In genomic region chr6:169211881-169212280, GRCh38 we compare ENCODE assay signal across 1 cellular context.
TF ChIP-seq lines count a peak whose summit lies in the region.

No MANE protein-coding gene starts in this region.

TF ChIP-seq in H1, 55 proteins besides CTCF, POLR2A, EP300 and RAD21 (continued from another document):
- TF ChIP-seq SP1 (IDR thresholded peaks at IDR 0.05; ENCODE audit: low read depth, low read length) (no peak), EGR1 (IDR thresholded peaks at IDR 0.05; ENCODE audit: borderline replicate concordance, low read depth, low read length) (no peak), FOSL1 (IDR thresholded peaks at IDR 0.05; ENCODE audit: insufficient read depth, low read depth, low read length) (no peak), TEAD4 (IDR thresholded peaks at IDR 0.05; ENCODE audit: low read depth, low read length) (no peak), BACH1 (IDR thresholded peaks at IDR 0.05; ENCODE audit: low read length) (no peak), HDAC2 (IDR thresholded peaks at IDR 0.05; ENCODE audit: borderline replicate concordance in 1 of 2, low read depth in 2 of 2, low read length in 2 of 2) (no peak), TBP (IDR thresholded peaks at IDR 0.05; ENCODE audit: low read depth, low read length) (no peak), USF2 (IDR thresholded peaks at IDR 0.05; ENCODE audit: low read length) (no peak), TAF1 (IDR thresholded peaks at IDR 0.05; ENCODE audit: low read depth, low read length) (no peak)
